Comparison of ENCODE assay signal across 9 cellular contexts in genomic region chr1:229203030-229203751, GRCh38.
DNase-seq lines count a peak whose midpoint lies in the region; ATAC-seq and TF ChIP-seq lines count a peak whose summit lies in the region.
"Had no signal": no experiment of that assay in that cellular context is flagged by ENCODE, and none has a peak within 500 bp of the region (broad histone marks: within the 10 kb centered on the region; RNA-seq: fewer than 3 reads in every experiment).

No MANE protein-coding gene starts in this region.

- H3K36me3 Mint-ChIP-seq in endothelial cell (ENCODE audit: low read depth, unreplicated experiment) (no peaks in the 10 kb centered on the region), osteocyte (ENCODE audit: unreplicated experiment) (no peaks in the 10 kb centered on the region)
- H3K36me3 Mint-ChIP-seq: stimulated activated effector memory CD8-positive, alpha-beta T cell treated with anti-CD3 and anti-CD28 coated beads, Interleukin-12 subunit alpha, Interleukin-12 subunit beta, amount 100 ng/mL, for 72 hours had no signal

- H3K9me3 ChIP-seq in GM23248 (ENCODE audit: low read depth) (no peaks in the 10 kb centered on the region), spleen (no peaks in the 10 kb centered on the region)

- H3K4me1 ChIP-seq in GM23248 (ENCODE audit: insufficient read depth) (peaks cover 14% of the 10 kb centered on the region), spleen (peaks cover 8 to 18% (median 15%) of the 10 kb centered on the region in 6 donors)

- H3K9ac ChIP-seq in GM23248: no peak overlapping the region

- H3K9me2 ChIP-seq in GM23248 (ENCODE audit: insufficient read depth): no peaks in the 10 kb centered on the region

- H3K27ac ChIP-seq in GM23248 (no peak overlapping the region), spleen (no peak overlapping the region)

- H3K79me2 ChIP-seq in GM23248 (ENCODE audit: insufficient read depth): no peaks in the 10 kb centered on the region

- no peak for ATAC-seq in HG03139 (IDR thresholded peaks at IDR 0.05; ENCODE audit: unreplicated experiment)
- ATAC-seq in GM18873 (IDR thresholded peaks at IDR 0.05; ENCODE audit: low FRiP score, unreplicated experiment): no peak
- ATAC-seq: stimulated activated effector memory CD8-positive, alpha-beta T cell treated with anti-CD3 and anti-CD28 coated beads, Interleukin-12 subunit alpha, Interleukin-12 subunit beta, amount 100 ng/mL, for 72 hours had no signal

- no peak overlapping the region for H3K27ac Mint-ChIP-seq in endothelial cell (ENCODE audit: unreplicated experiment)
- H3K27ac Mint-ChIP-seq in osteocyte (ENCODE audit: unreplicated experiment): no peak overlapping the region
- H3K27ac Mint-ChIP-seq: activated T-cell treated with anti-CD3 and anti-CD28 coated beads, Interleukin-2, amount 50 U/mL, for 24 hours; stimulated activated effector memory CD8-positive, alpha-beta T cell treated with anti-CD3 and anti-CD28 coated beads, Interleukin-12 subunit alpha, Interleukin-12 subunit beta, amount 100 ng/mL, for 72 hours had no signal

- TF ChIP-seq POLR2A in spleen (IDR thresholded peaks at IDR 0.05): no peak

- in situ Hi-C loops in GM23248 (cut with MboI): no loop called here

- intact Hi-C loops in spleen (cut with DNase I; ENCODE audit: low total_unique reads): no loop called here

- H3K4me1 Mint-ChIP-seq in endothelial cell (ENCODE audit: unreplicated experiment) (peaks cover 21% of the 10 kb centered on the region), osteocyte (ENCODE audit: unreplicated experiment) (peaks cover 12% of the 10 kb centered on the region)

- 84 to 90% methylated on average over 5 of the region's 5 CpGs for WGBS in GM23248 (ENCODE audit: low coverage in 1 of 2, low lambda C conversion rate in 2 of 2, missing lambda C conversion rate in 2 of 2), 2 experiments
- WGBS in spleen, 5 donors: 87 to 93% (median 91%) methylated on average over 4 to 5 of the region's 5 CpGs

- peaks cover 14% of the 10 kb centered on the region; the same call in 1 of the 2 replicates for H3F3A ChIP-seq in GM23248 (ENCODE audit: insufficient read depth)

- H3K4me2 ChIP-seq in GM23248 (ENCODE audit: unreplicated experiment): no peak overlapping the region

- no peak for TF ChIP-seq CTCF in endothelial cell (IDR thresholded peaks at IDR 0.05; ENCODE audit: unreplicated experiment)
- no peak for TF ChIP-seq CTCF in osteocyte (IDR thresholded peaks at IDR 0.05)
- TF ChIP-seq CTCF in spleen (IDR thresholded peaks at IDR 0.05 in 8 of 11, conservative IDR thresholded peaks at IDR 0.05 in 3 of 11): no peak

- DNase-seq in GM23248 (peak; percentile 45), NCI-H460 (ENCODE audit: extremely low read depth, low read depth) (peak; percentile 19), endothelial cell (ENCODE audit: low spot score) (peak; percentile 55), osteocyte (ENCODE audit: extremely low spot score, unreplicated experiment) (peak; percentile 34), spleen (no peak)
- DNase-seq: activated T-cell treated with anti-CD3 and anti-CD28 coated beads, Interleukin-2, amount 50 U/mL, for 24 hours had no signal

- H3K27me3 Mint-ChIP-seq in endothelial cell (ENCODE audit: unreplicated experiment): peaks cover 2% of the 10 kb centered on the region
- peaks cover 49% of the 10 kb centered on the region for H3K27me3 Mint-ChIP-seq in osteocyte (ENCODE audit: unreplicated experiment)
- H3K27me3 Mint-ChIP-seq: activated T-cell treated with anti-CD3 and anti-CD28 coated beads, Interleukin-2, amount 50 U/mL, for 24 hours had no signal

- H3K27me3 ChIP-seq in GM23248 (replicated peaks; ENCODE audit: insufficient read depth): no peaks in the 10 kb centered on the region
- H3K27me3 ChIP-seq in spleen (replicated peaks in 1 of 7): no peaks in the 10 kb centered on the region

- no peaks in the 10 kb centered on the region for H4K20me1 ChIP-seq in GM23248 (ENCODE audit: insufficient read depth)

- H2AFZ ChIP-seq in GM23248: no peak overlapping the region

- H3K4me3 Mint-ChIP-seq in endothelial cell (ENCODE audit: unreplicated experiment): no peak overlapping the region
- no peak overlapping the region for H3K4me3 Mint-ChIP-seq in osteocyte (ENCODE audit: unreplicated experiment)
- H3K4me3 Mint-ChIP-seq: activated T-cell treated with anti-CD3 and anti-CD28 coated beads, Interleukin-2, amount 50 U/mL, for 24 hours; stimulated activated effector memory CD8-positive, alpha-beta T cell treated with anti-CD3 and anti-CD28 coated beads, Interleukin-12 subunit alpha, Interleukin-12 subunit beta, amount 100 ng/mL, for 72 hours had no signal

- H3K36me3 ChIP-seq in GM23248 (ENCODE audit: low read depth) (no peaks in the 10 kb centered on the region), spleen (no peaks in the 10 kb centered on the region)

- H3K9me3 Mint-ChIP-seq in endothelial cell (ENCODE audit: unreplicated experiment) (no peaks in the 10 kb centered on the region), osteocyte (ENCODE audit: unreplicated experiment) (peaks cover 5% of the 10 kb centered on the region)
- H3K9me3 Mint-ChIP-seq: activated T-cell treated with anti-CD3 and anti-CD28 coated beads, Interleukin-2, amount 50 U/mL, for 24 hours; stimulated activated effector memory CD8-positive, alpha-beta T cell treated with anti-CD3 and anti-CD28 coated beads, Interleukin-12 subunit alpha, Interleukin-12 subunit beta, amount 100 ng/mL, for 72 hours had no signal

- H3K4me3 ChIP-seq in GM23248 (no peak overlapping the region), spleen (no peak overlapping the region)
